ENCODE assay signal across 9 cellular contexts in genomic region chrX:72123471-72124185, GRCh38. TPM values are rescaled to one million over a fixed set of nuclear protein-coding genes. Genes with fewer than 3 reads are reported as not detected.
DNase-seq lines count a peak whose midpoint lies in the region; ATAC-seq and TF ChIP-seq lines count a peak whose summit lies in the region.
"Had no signal": no experiment of that assay in that cellular context is flagged by ENCODE, and none has a peak within 500 bp of the region (broad histone marks: within the 10 kb centered on the region; RNA-seq: fewer than 3 reads in every experiment).

No MANE protein-coding gene starts in this region.

- H3K27me3 ChIP-seq in lung (ENCODE audit: control insufficient read depth, insufficient read depth), result no peaks in the 10 kb centered on the region
- H3K27me3 ChIP-seq in transverse colon, result no peaks in the 10 kb centered on the region

- H3K9me3 ChIP-seq in lung (ENCODE audit: control insufficient read depth in 2 of 2, insufficient read depth in 1 of 2, low read length in 1 of 2) (peaks cover 0 to 4% of the 10 kb centered on the region in 2 donors), transverse colon (no peaks in the 10 kb centered on the region)

- WGBS in lung, 2 donors, result 33 to 41% methylated on average over 9 to 11 of the region's 11 CpGs
- 53% methylated on average over 9 of the region's 11 CpGs; no CpG with 5 or more reads in 1 of the 2 donors for WGBS in transverse colon (ENCODE audit: low coverage in 1 of 2), 2 donors

- no peaks in the 10 kb centered on the region for H3K36me3 Mint-ChIP-seq in chondrocyte (ENCODE audit: low read depth)

- no peak for TF ChIP-seq CTCF in chondrocyte (IDR thresholded peaks at IDR 0.05)
- TF ChIP-seq CTCF in lung (IDR thresholded peaks at IDR 0.05; ENCODE audit: control extremely low read depth, extremely low read depth), result no peak
- no peak for TF ChIP-seq CTCF in transverse colon (IDR thresholded peaks at IDR 0.05)

- DNase-seq in M059J (ENCODE audit: low read depth), result peak; percentile 76
- DNase-seq in chondrocyte (ENCODE audit: low spot score), result no peak
- no peak for DNase-seq in lung (ENCODE audit: low spot score)
- DNase-seq in transverse colon, result no peak
- DNase-seq in NCI-H2081 (lab: John Stamatoyannopoulos, UW), result no peak
- no peak for DNase-seq in stimulated activated naive CD8-positive, alpha-beta T cell treated with anti-CD3 and anti-CD28 coated beads, Interleukin-15, amount 100 ng/mL, for 72 hours
- DNase-seq: activated B cell treated with CpG ODN at 0.5 μM for 24 hours; stimulated activated CD4-positive, alpha-beta T cell treated with anti-CD3 and anti-CD28 coated beads, Interleukin-4, amount 100 ng/mL, for 4 hours had no signal

- H3K4me3 Mint-ChIP-seq in chondrocyte (ENCODE audit: unreplicated experiment), result peak overlapping the region; percentile 2
- no peak overlapping the region for H3K4me3 Mint-ChIP-seq in stimulated activated naive CD8-positive, alpha-beta T cell treated with anti-CD3 and anti-CD28 coated beads, Interleukin-15, amount 100 ng/mL, for 72 hours
- H3K4me3 Mint-ChIP-seq: activated B cell treated with CpG ODN at 0.5 μM for 24 hours had no signal

- H3K9me3 Mint-ChIP-seq in chondrocyte (ENCODE audit: low read depth), result no peaks in the 10 kb centered on the region
- H3K9me3 Mint-ChIP-seq in stimulated activated naive CD8-positive, alpha-beta T cell treated with anti-CD3 and anti-CD28 coated beads, Interleukin-15, amount 100 ng/mL, for 72 hours, result no peaks in the 10 kb centered on the region
- H3K9me3 Mint-ChIP-seq: activated B cell treated with CpG ODN at 0.5 μM for 24 hours had no signal

- intact Hi-C loops in transverse colon (cut with DNase I; ENCODE audit: low total_unique reads), result no loop called here

- H3K27ac ChIP-seq in lung (ENCODE audit: low read depth in 1 of 2, low read length in 1 of 2) (peak overlapping the region; percentile 58 to 76), transverse colon (peak overlapping the region; percentile 22 to 76 (median 54))

- in situ Hi-C loops in transverse colon (cut with MboI; ENCODE audit: low pct_ligation_motif_present in 1 of 4, low pct_unique_long_range_greater_than_20kb in 1 of 4, low sequenced_read_pairs in 3 of 4), result loop anchor here in 2 of 4 donors (10.0 kb wide), 2 partner anchors 99 to 119 kb away; no protein-coding TSS in a partner anchor

- H3K27me3 Mint-ChIP-seq in chondrocyte (ENCODE audit: low read depth), result no peaks in the 10 kb centered on the region
- peaks cover 35% of the 10 kb centered on the region for H3K27me3 Mint-ChIP-seq in stimulated activated naive CD8-positive, alpha-beta T cell treated with anti-CD3 and anti-CD28 coated beads, Interleukin-15, amount 100 ng/mL, for 72 hours
- H3K27me3 Mint-ChIP-seq: activated B cell treated with CpG ODN at 0.5 μM for 24 hours had no signal

- peak overlapping the region; percentile 89 for H3K27ac Mint-ChIP-seq in chondrocyte (ENCODE audit: unreplicated experiment)
- no peak overlapping the region for H3K27ac Mint-ChIP-seq in stimulated activated naive CD8-positive, alpha-beta T cell treated with anti-CD3 and anti-CD28 coated beads, Interleukin-15, amount 100 ng/mL, for 72 hours
- H3K27ac Mint-ChIP-seq: activated B cell treated with CpG ODN at 0.5 μM for 24 hours had no signal

- H3K4me3 ChIP-seq in lung (no peak overlapping the region), transverse colon (no peak overlapping the region)

- TF ChIP-seq POLR2A in transverse colon (IDR thresholded peaks at IDR 0.05), result no peak

- TF ChIP-seq EP300 in transverse colon (IDR thresholded peaks at IDR 0.05; ENCODE audit: low read depth), result no peak

- H3K4me1 ChIP-seq in lung (ENCODE audit: control insufficient read depth in 2 of 2, insufficient read depth in 2 of 2, low read length in 2 of 2) (peaks cover 0 to 22% of the 10 kb centered on the region in 2 donors), transverse colon (peaks cover 3 to 35% (median 12%) of the 10 kb centered on the region in 4 donors)

- no peaks in the 10 kb centered on the region for H3K36me3 ChIP-seq in lung (ENCODE audit: control insufficient read depth in 2 of 2, insufficient read depth in 2 of 2, low read length in 2 of 2)
- H3K36me3 ChIP-seq in transverse colon, result no peaks in the 10 kb centered on the region

- ATAC-seq in lung (ENCODE audit: insufficient read depth, low FRiP score) (no peak), GM19463 (IDR thresholded peaks at IDR 0.05; ENCODE audit: unreplicated experiment) (no peak)
- ATAC-seq in stimulated activated naive CD8-positive, alpha-beta T cell treated with anti-CD3 and anti-CD28 coated beads, Interleukin-15, amount 100 ng/mL, for 72 hours, result no peak

- H3K4me1 Mint-ChIP-seq in chondrocyte (ENCODE audit: low read depth), result peaks cover 59% of the 10 kb centered on the region
- peaks cover 13% of the 10 kb centered on the region for H3K4me1 Mint-ChIP-seq in stimulated activated naive CD8-positive, alpha-beta T cell treated with anti-CD3 and anti-CD28 coated beads, Interleukin-15, amount 100 ng/mL, for 72 hours

RNA-seq across cellular contexts. Expression of gene RTL5, which starts 8.1 kb away (rescaled TPM):
- 0.12 and 0.39 TPM in 2 replicates for total RNA-seq in M059J (2014; rRNA removed; shearing (Covaris generic))
- total RNA-seq in chondrocyte (8.5 to 14.4 TPM (median 14.1 TPM) in 3 replicates), lung (1 to 10 TPM; 7.3 to 8.3 TPM), transverse colon (1 to 10 TPM; 1.3 to 6.0 (median 2.5) TPM)
- polyA plus RNA-seq in lung, result 1 to 10 TPM; 2.8 to 3.8 TPM

RNA-seq across cellular contexts. Expression of gene PIN4, which starts 57.9 kb away (rescaled TPM):
- total RNA-seq in M059J (2014; rRNA removed; shearing (Covaris generic)), result 45.1 and 56.9 TPM in 2 replicates
- total RNA-seq in chondrocyte, result 8.7 to 13.4 TPM (median 9.5 TPM) in 3 replicates
- total RNA-seq in lung, result 1 to 10 TPM; 6.7 to 9.4 TPM
- polyA plus RNA-seq in lung, result 10 to 100 TPM; 12.9 to 24.5 TPM
- 10 to 100 TPM in 1 of 4 donors, 1 to 10 TPM in 1, under 1 TPM in 1, not detected in 1; 1.00 to 15.2 (median 8.1) TPM for total RNA-seq in transverse colon
